8 cellular contexts compared by ENCODE assay signal in genomic region chr12:120263725-120264040, GRCh38. TPM values are rescaled to one million over a fixed set of nuclear protein-coding genes. Genes with fewer than 3 reads are reported as not detected.
DNase-seq lines count a peak whose midpoint lies in the region; ATAC-seq and TF ChIP-seq lines count a peak whose summit lies in the region.

No MANE protein-coding gene starts in this region.

- H3K4me1 Mint-ChIP-seq in activated T-cell treated with anti-CD3 and anti-CD28 coated beads, Interleukin-2, amount 50 U/mL, for 72 hours (ENCODE audit: low read depth), result peaks cover 65% of the 10 kb centered on the region
- H3K4me1 Mint-ChIP-seq in chondrocyte (ENCODE audit: low read depth) (peaks cover 59% of the 10 kb centered on the region), type B pancreatic cell (ENCODE audit: unreplicated experiment) (peaks cover 37% of the 10 kb centered on the region)

- DNase-seq in activated T-cell treated with anti-CD3 and anti-CD28 coated beads, Interleukin-2, amount 50 U/mL, for 72 hours, result no peak
- no peak for DNase-seq in activated T-cell treated with anti-CD3 and anti-CD28 coated beads, Interleukin-2, amount 50 U/mL, for 1 hour
- DNase-seq in chondrocyte (ENCODE audit: low spot score), result no peak
- no peak for DNase-seq in type B pancreatic cell (ENCODE audit: extremely low spot score, unreplicated experiment)
- no peak for DNase-seq in mesenteric fat pad (ENCODE audit: low spot score)
- DNase-seq in HuH-7.5 (ENCODE audit: low spot score), result no peak
- no peak for DNase-seq in stimulated activated CD4-positive, alpha-beta T cell treated with anti-CD3 and anti-CD28 coated beads, Interleukin-15, amount 100 ng/mL, for 24 hours

- no peak for ATAC-seq in activated T-cell treated with anti-CD3 and anti-CD28 coated beads, Interleukin-2, amount 50 U/mL, for 72 hours (replicated peaks in 1 of 2)

- peak overlapping the region; percentile 29 for H3K27ac ChIP-seq in mesodermal cell (ENCODE audit: low read depth, low read length, severe bottlenecking)

- H3K27ac Mint-ChIP-seq in activated T-cell treated with anti-CD3 and anti-CD28 coated beads, Interleukin-2, amount 50 U/mL, for 72 hours, result peak overlapping the region; percentile 72
- H3K27ac Mint-ChIP-seq in chondrocyte (ENCODE audit: unreplicated experiment) (peak overlapping the region; percentile 95), type B pancreatic cell (peak overlapping the region; percentile 86)

- peaks cover 5 to 7% of the 10 kb centered on the region in 2 donors for H3K36me3 Mint-ChIP-seq in activated T-cell treated with anti-CD3 and anti-CD28 coated beads, Interleukin-2, amount 50 U/mL, for 72 hours (ENCODE audit: insufficient read depth in 2 of 2)
- H3K36me3 Mint-ChIP-seq in chondrocyte (ENCODE audit: low read depth) (no peaks in the 10 kb centered on the region), type B pancreatic cell (peaks cover 4% of the 10 kb centered on the region)

- peaks cover 34% of the 10 kb centered on the region for H3K4me1 ChIP-seq in mesodermal cell (ENCODE audit: control insufficient read depth, insufficient read depth, low read length, poor library complexity, severe bottlenecking)

- H3K9me3 Mint-ChIP-seq in activated T-cell treated with anti-CD3 and anti-CD28 coated beads, Interleukin-2, amount 50 U/mL, for 72 hours, result no peaks in the 10 kb centered on the region
- H3K9me3 Mint-ChIP-seq in chondrocyte (ENCODE audit: low read depth), result no peaks in the 10 kb centered on the region
- H3K9me3 Mint-ChIP-seq in type B pancreatic cell, result no peaks in the 10 kb centered on the region

- no peaks in the 10 kb centered on the region for H3K9me3 ChIP-seq in mesodermal cell (ENCODE audit: control insufficient read depth, low read length)

- H3K4me3 ChIP-seq in mesodermal cell (ENCODE audit: extremely low read depth, insufficient read depth, low read length, poor library complexity, severe bottlenecking), result peak overlapping the region; percentile 87

- peak overlapping the region; percentile 86 to 92 for H3K4me3 Mint-ChIP-seq in activated T-cell treated with anti-CD3 and anti-CD28 coated beads, Interleukin-2, amount 50 U/mL, for 72 hours
- peak overlapping the region; percentile 93 for H3K4me3 Mint-ChIP-seq in chondrocyte (ENCODE audit: unreplicated experiment)
- peak overlapping the region; percentile 89 for H3K4me3 Mint-ChIP-seq in type B pancreatic cell

- peaks cover 37% of the 10 kb centered on the region for H3K36me3 ChIP-seq in mesodermal cell (ENCODE audit: control insufficient read depth, insufficient read depth, low read length)

- no peaks in the 10 kb centered on the region for H3K27me3 Mint-ChIP-seq in activated T-cell treated with anti-CD3 and anti-CD28 coated beads, Interleukin-2, amount 50 U/mL, for 72 hours (ENCODE audit: low read depth)
- H3K27me3 Mint-ChIP-seq in chondrocyte (ENCODE audit: low read depth) (no peaks in the 10 kb centered on the region), type B pancreatic cell (no peaks in the 10 kb centered on the region)

- no peak for TF ChIP-seq CTCF in chondrocyte (IDR thresholded peaks at IDR 0.05)
- TF ChIP-seq CTCF in type B pancreatic cell (conservative IDR thresholded peaks at IDR 0.05), result no peak

- WGBS in mesodermal cell (ENCODE audit: insufficient coverage in 2 of 2), 2 experiments, result 52 to 66% methylated on average over 5 of the region's 5 CpGs

RNA-seq across cellular contexts. Expression of gene PXN, which starts 1.8 kb away (rescaled TPM):
- total RNA-seq in activated T-cell treated with anti-CD3 and anti-CD28 coated beads, Interleukin-2, amount 50 U/mL, for 72 hours, result 10 to 100 TPM; 80.5 to 89.6 TPM
- total RNA-seq in chondrocyte (68.1 to 79.5 TPM (median 70.5 TPM) in 3 replicates), type B pancreatic cell (ENCODE audit: low replicate concordance) (60.7 and 127 TPM in 2 replicates), mesenteric fat pad (123 TPM)
- 85.7 TPM for polyA plus RNA-seq in mesodermal cell (2013, experiment 1 of 2)
- 72.4 TPM for polyA plus RNA-seq in mesodermal cell (2013, experiment 2 of 2)

RNA-seq across cellular contexts. Expression of gene RNU4-2, which starts 28.0 kb away (rescaled TPM):
- total RNA-seq in activated T-cell treated with anti-CD3 and anti-CD28 coated beads, Interleukin-2, amount 50 U/mL, for 72 hours, result 1,000 to 10,000 TPM; 3,117 to 4,201 TPM
- total RNA-seq in chondrocyte (4,282 to 4,899 TPM (median 4,793 TPM) in 3 replicates), type B pancreatic cell (ENCODE audit: low replicate concordance) (6,693 and 9,065 TPM in 2 replicates), mesenteric fat pad (7,466 TPM)
- polyA plus RNA-seq in mesodermal cell (2013, experiment 1 of 2), result 3,572 TPM
- polyA plus RNA-seq in mesodermal cell (2013, experiment 2 of 2), result 5,947 TPM

RNA-seq across cellular contexts. Expression of gene RNU4-1, which starts 29.4 kb away (rescaled TPM):
- total RNA-seq in activated T-cell treated with anti-CD3 and anti-CD28 coated beads, Interleukin-2, amount 50 U/mL, for 72 hours, result 1,000 to 10,000 TPM; 1,839 to 2,627 TPM
- total RNA-seq in chondrocyte (1,613 to 1,880 TPM (median 1,738 TPM) in 3 replicates), type B pancreatic cell (ENCODE audit: low replicate concordance) (4,376 and 7,253 TPM in 2 replicates), mesenteric fat pad (976 TPM)
- polyA plus RNA-seq in mesodermal cell (2013, experiment 1 of 2), result 2,740 TPM
- 5,488 TPM for polyA plus RNA-seq in mesodermal cell (2013, experiment 2 of 2)

RNA-seq across cellular contexts. Expression of gene SIRT4, which starts 38.4 kb away (rescaled TPM):
- 1 to 10 TPM; 4.2 to 4.9 TPM for total RNA-seq in activated T-cell treated with anti-CD3 and anti-CD28 coated beads, Interleukin-2, amount 50 U/mL, for 72 hours
- total RNA-seq in chondrocyte, result 2.2 to 2.4 TPM (median 2.2 TPM) in 3 replicates
- polyA plus RNA-seq in mesodermal cell (2013, experiment 1 of 2), result 4.6 TPM
- 2.9 TPM for polyA plus RNA-seq in mesodermal cell (2013, experiment 2 of 2)
- total RNA-seq in type B pancreatic cell (ENCODE audit: low replicate concordance), result 2.0 and 2.7 TPM in 2 replicates
- 1.6 TPM for total RNA-seq in mesenteric fat pad
